ENCODE assay signal across 9 cellular contexts in the genomic region with DNA sequence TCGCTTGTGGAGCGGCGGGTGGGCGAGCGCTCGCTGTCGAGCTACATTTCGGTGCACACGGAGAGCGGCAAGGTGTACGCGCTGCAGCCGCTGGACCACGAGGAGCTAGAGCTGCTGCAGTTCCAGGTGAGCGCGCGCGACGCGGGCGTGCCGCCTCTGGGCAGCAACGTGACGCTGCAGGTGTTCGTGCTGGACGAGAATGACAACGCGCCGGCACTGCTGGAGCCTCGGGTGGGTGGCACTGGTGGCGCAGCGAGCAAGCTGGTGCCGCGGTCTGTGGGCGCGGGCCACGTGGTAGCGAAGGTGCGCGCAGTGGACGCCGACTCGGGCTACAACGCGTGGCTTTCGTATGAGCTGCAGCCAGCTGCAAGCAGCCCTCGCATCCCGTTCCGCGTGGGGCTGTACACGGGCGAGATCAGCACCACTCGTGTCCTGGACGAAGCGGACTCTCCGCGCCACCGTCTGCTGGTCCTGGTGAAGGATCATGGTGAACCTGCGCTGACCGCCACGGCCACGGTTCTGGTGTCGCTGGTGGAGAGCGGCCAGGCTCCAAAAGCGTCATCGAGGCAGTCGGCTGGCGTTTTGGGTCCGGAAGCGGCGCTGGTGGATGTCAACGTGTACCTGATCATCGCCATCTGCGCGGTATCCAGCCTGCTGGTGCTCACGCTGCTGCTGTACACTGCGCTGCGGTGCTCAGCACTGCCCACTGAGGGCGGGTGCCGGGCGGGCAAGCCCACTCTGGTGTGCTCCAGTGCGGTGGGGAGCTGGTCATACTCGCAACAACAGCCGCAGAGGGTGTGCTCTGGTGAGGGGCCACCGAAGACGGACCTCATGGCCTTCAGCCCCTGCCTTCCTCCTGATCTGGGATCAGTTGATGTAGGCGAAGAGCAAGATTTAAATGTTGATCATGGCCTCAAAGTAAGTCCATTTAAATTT. TPM values are rescaled to one million over a fixed set of nuclear protein-coding genes. Genes with fewer than 3 reads are reported as not detected.
"Had no signal": no experiment of that assay in that cellular context is flagged by ENCODE, and none has a peak within 500 bp of the region (broad histone marks: within the 10 kb centered on the region; RNA-seq: fewer than 3 reads in every experiment).

No MANE protein-coding gene starts in this region.

- DNase-seq: GM23248, GOT3, H7, H9, HCEC 1CT, HFFc6 had no signal

- H3K36me3 ChIP-seq: HAP-1 had no signal

- H3K4me3 ChIP-seq: GM23248, GM23338, HAP-1 had no signal

- H2AFZ ChIP-seq: GM23248, GM23338 had no signal

- H3K27ac ChIP-seq: GM23248 had no signal

- H3K9me3 ChIP-seq: HAP-1 had no signal

- ATAC-seq: GM23338, HCT116 had no signal

- H3K4me2 ChIP-seq: GM23338 had no signal

- H3K4me1 ChIP-seq: HAP-1 had no signal

- H3K9ac ChIP-seq: GM23248 had no signal

RNA-seq across cellular contexts. Expression of a gene that starts 2.1 kb away (rescaled TPM):
- total RNA-seq: GM23248 had no signal
- polyA plus RNA-seq: GM23248 had no signal

RNA-seq across cellular contexts. Expression of a gene that starts 5.1 kb away (rescaled TPM):
- total RNA-seq: GM23248 had no signal

RNA-seq across cellular contexts. Expression of a gene that starts 9.0 kb away (rescaled TPM):
- total RNA-seq: GM23248 had no signal
- polyA plus RNA-seq: GM23248 had no signal

RNA-seq across cellular contexts. Expression of a gene that starts 12.6 kb away (rescaled TPM):
- total RNA-seq: HFFc6 had no signal

RNA-seq across cellular contexts. Expression of a gene that starts 15.3 kb away (rescaled TPM):
- polyA plus RNA-seq: GM23248 had no signal
